17 cellular contexts compared by ENCODE assay signal in the genomic region with DNA sequence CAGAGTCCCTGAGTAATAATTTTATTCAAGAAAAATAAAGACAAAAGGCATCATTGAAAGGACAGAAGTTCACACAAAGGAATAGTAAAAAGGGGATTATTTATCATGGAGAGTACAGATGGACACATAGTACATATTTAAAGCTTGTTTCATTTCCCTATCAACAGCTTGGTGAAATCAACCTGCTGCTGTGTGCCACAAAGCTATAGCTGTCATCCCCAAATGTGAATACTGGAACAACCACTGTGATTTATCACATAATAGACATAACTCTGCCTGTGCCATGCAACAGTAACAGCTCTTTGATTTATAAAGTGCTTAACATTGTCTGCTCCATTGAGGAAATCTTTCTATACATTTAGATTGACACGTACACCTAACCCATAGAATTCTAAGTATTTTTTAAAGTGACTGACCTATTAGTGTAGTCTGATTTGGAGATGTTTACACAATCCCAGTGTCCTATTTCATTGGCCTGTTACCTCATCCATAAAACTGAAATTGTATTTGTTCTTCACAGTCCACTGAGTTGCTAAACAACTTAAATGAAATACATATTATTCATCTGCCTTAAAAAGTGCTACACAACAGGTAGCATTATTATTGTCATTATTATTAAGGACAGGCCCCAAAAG. TPM values are rescaled to one million over a fixed set of nuclear protein-coding genes. Genes with fewer than 3 reads are reported as not detected.
A peak's percentile ranks its signal among the peaks of the same experiment; 100 is the strongest.
DNase-seq lines count a peak whose midpoint lies in the region; ATAC-seq and TF ChIP-seq lines count a peak whose summit lies in the region.
"Had no signal": no experiment of that assay in that cellular context is flagged by ENCODE, and none has a peak within 500 bp of the region (broad histone marks: within the 10 kb centered on the region; RNA-seq: fewer than 3 reads in every experiment).

No MANE protein-coding gene starts in this region.

- H3K27ac Mint-ChIP-seq in IgD-negative memory B cell (peak overlapping the region in 2 of 3 donors; percentile 46 to 52), nephron (no peak overlapping the region)

- ATAC-seq in HG02885 (IDR thresholded peaks at IDR 0.05; ENCODE audit: poor library complexity, unreplicated experiment) (no peak), GM21717 (IDR thresholded peaks at IDR 0.05; ENCODE audit: unreplicated experiment) (no peak)
- ATAC-seq: activated naive CD4-positive, alpha-beta T cell treated with anti-CD3 and anti-CD28 coated beads, Interleukin-2, amount 50 U/mL, for 72 hours; lower lobe of right lung had no signal

- TF ChIP-seq CTCF in VCaP (conservative IDR thresholded peaks at IDR 0.05) (no peak), nephron (IDR thresholded peaks at IDR 0.05; ENCODE audit: unreplicated experiment in 3 of 3) (no peak)

- no peaks in the 10 kb centered on the region for H3K27me3 Mint-ChIP-seq in IgD-negative memory B cell
- H3K27me3 Mint-ChIP-seq in nephron (ENCODE audit: low read depth): no peaks in the 10 kb centered on the region

- DNase-seq in NOMO-1 treated with DMSO at 0.1 percent for 48 hours (lab: John Stamatoyannopoulos, UW; ENCODE audit: unreplicated experiment) (peak; percentile 27), NOMO-1 treated with dmso at 0.1 percent for 144 hours (lab: John Stamatoyannopoulos, UW; ENCODE audit: unreplicated experiment) (no peak), NCI-H226 (no peak)
- DNase-seq: effector memory CD4-positive, alpha-beta T cell; foreskin fibroblast; lower lobe of right lung; MG63; NCI-H2171 treated with DMSO at 0.1 percent for 48 hours; stimulated activated CD4-positive, alpha-beta T cell treated with anti-CD3 and anti-CD28 coated beads, Interleukin-4, amount 100 ng/mL, for 1 hour; tibial artery had no signal

- H3K36me3 Mint-ChIP-seq in IgD-negative memory B cell: peaks cover 7% of the 10 kb centered on the region
- H3K36me3 Mint-ChIP-seq in nephron (ENCODE audit: low read depth): peaks cover 47% of the 10 kb centered on the region

- no peaks in the 10 kb centered on the region for H3K9me3 Mint-ChIP-seq in IgD-negative memory B cell
- no peaks in the 10 kb centered on the region for H3K9me3 Mint-ChIP-seq in nephron
- H3K9me3 Mint-ChIP-seq: activated naive CD4-positive, alpha-beta T cell treated with anti-CD3 and anti-CD28 coated beads, Interleukin-2, amount 50 U/mL, for 72 hours had no signal

- H3K4me3 Mint-ChIP-seq in IgD-negative memory B cell: peak overlapping the region in 2 of 4 donors; percentile 33 to 67
- peak overlapping the region; percentile 31 to 63 (median 50) for H3K4me3 Mint-ChIP-seq in nephron

- H3K4me1 Mint-ChIP-seq in IgD-negative memory B cell (peaks cover 22 to 34% (median 30%) of the 10 kb centered on the region in 3 donors), nephron (peaks cover 26% of the 10 kb centered on the region)

- peak overlapping the region; percentile 91 for H3K27ac ChIP-seq in VCaP
- H3K27ac ChIP-seq: lower lobe of right lung, SK-N-MC, tibial artery had no signal

RNA-seq across cellular contexts. Expression of a gene that starts 3.3 kb away (rescaled TPM):
- polyA plus RNA-seq in IgD-negative memory B cell: 55.9 TPM

RNA-seq across cellular contexts. Expression of a gene that starts 43.6 kb away (rescaled TPM):
- 222 TPM for polyA plus RNA-seq in IgD-negative memory B cell

Comparison
In these comparisons a context has a peak if more than half of its experiments do, and no peak if none do; other contexts are left out.
1. H3K27ac Mint-ChIP-seq: peak in IgD-negative memory B cell (2 of 3); none in nephron (0 of 3).